8 cellular contexts compared by ENCODE assay signal in genomic region chr1:202145325-202146140, GRCh38. TPM values are rescaled to one million over a fixed set of nuclear protein-coding genes. Genes with fewer than 3 reads are reported as not detected.
DNase-seq lines count a peak whose midpoint lies in the region; ATAC-seq and TF ChIP-seq lines count a peak whose summit lies in the region.

No MANE protein-coding gene starts in this region.

- no peak for TF ChIP-seq CTCF in BJ (IDR thresholded peaks at IDR 0.05; ENCODE audit: insufficient read depth, low read depth, low read length)
- TF ChIP-seq CTCF in KMS-11 (conservative IDR thresholded peaks at IDR 0.05; ENCODE audit: low read depth, low read length), result no peak
- TF ChIP-seq CTCF in testis (IDR thresholded peaks at IDR 0.05), result no peak
- TF ChIP-seq CTCF in body of pancreas (IDR thresholded peaks at IDR 0.05), result no peak

- CTCF ChIA-PET in BJ (lab: Yijun Ruan, JAX), result interaction anchor here (0.7 to 1.6 kb wide), 5 partner anchors 9 to 48 kb away, joined by 3 to 4 read pairs (median 3); partner anchors contain the start of genes LGR6 and PTPN7
- CTCF ChIA-PET in activated naive CD4-positive, alpha-beta T cell treated with anti-CD3 and anti-CD28 coated beads, Interleukin-2, amount 10 ng/mL, durations not matched to agents 7 days and 5 days (lab: Charles Lee), result interaction anchor here (0.9 to 2.0 kb wide), 4 partner anchors 9 to 47 kb away, joined by 4 to 11 read pairs (median 7); partner anchors contain the start of gene LGR6

- TF ChIP-seq POLR2A in testis (IDR thresholded peaks at IDR 0.05) (no peak), body of pancreas (IDR thresholded peaks at IDR 0.05) (no peak)

- DNase-seq in BJ (ENCODE audit: low read depth) (no peak), islet precursor cell (peak; percentile 53), testis (no peak), body of pancreas (no peak), GM19240 (ENCODE audit: insufficient read length, low spot score) (no peak), hepatic stellate cell (ENCODE audit: low spot score) (no peak)
- DNase-seq in activated naive CD4-positive, alpha-beta T cell treated with anti-CD3 and anti-CD28 coated beads, Interleukin-2, amount 10 ng/mL, durations not matched to agents 7 days and 5 days, result peak; percentile 40

- POLR2A ChIA-PET in BJ (lab: Charles Lee), result no interaction called here

- H3K4me1 ChIP-seq in KMS-11 (ENCODE audit: low read depth, poor library complexity, severe bottlenecking), result peaks cover 22% of the 10 kb centered on the region
- peaks cover 14% of the 10 kb centered on the region for H3K4me1 ChIP-seq in testis
- H3K4me1 ChIP-seq in body of pancreas, result peaks cover 24% of the 10 kb centered on the region

- intact Hi-C loops in testis (cut with DNase I; ENCODE audit: low total_unique reads), result no loop called here
- intact Hi-C loops in body of pancreas (cut with DNase I), result no loop called here

- peaks cover 4% of the 10 kb centered on the region for H3K27me3 ChIP-seq in BJ (ENCODE audit: control insufficient read depth, insufficient read depth, low read length)
- H3K27me3 ChIP-seq in KMS-11 (ENCODE audit: insufficient read depth, low read depth), result no peaks in the 10 kb centered on the region
- no peaks in the 10 kb centered on the region for H3K27me3 ChIP-seq in testis
- no peaks in the 10 kb centered on the region for H3K27me3 ChIP-seq in body of pancreas

- H3K36me3 Mint-ChIP-seq in activated naive CD4-positive, alpha-beta T cell treated with anti-CD3 and anti-CD28 coated beads, Interleukin-2, amount 10 ng/mL, durations not matched to agents 7 days and 5 days, result peaks cover 28% of the 10 kb centered on the region

- peak overlapping the region; percentile 70 for H3K4me2 ChIP-seq in KMS-11

- peaks cover 43% of the 10 kb centered on the region for H3K4me1 Mint-ChIP-seq in activated naive CD4-positive, alpha-beta T cell treated with anti-CD3 and anti-CD28 coated beads, Interleukin-2, amount 10 ng/mL, durations not matched to agents 7 days and 5 days

- H3K27me3 Mint-ChIP-seq in activated naive CD4-positive, alpha-beta T cell treated with anti-CD3 and anti-CD28 coated beads, Interleukin-2, amount 10 ng/mL, durations not matched to agents 7 days and 5 days, result no peaks in the 10 kb centered on the region

- H3K9me3 ChIP-seq in testis (no peaks in the 10 kb centered on the region), body of pancreas (no peaks in the 10 kb centered on the region)

- 48 to 54% methylated on average over 15 of the region's 15 CpGs for WGBS in testis, 2 donors
- WGBS in body of pancreas, 2 donors, result 58% methylated on average over 14 to 15 of the region's 15 CpGs

- peak overlapping the region; percentile 92; the same call in 1 of the 2 replicates for H3K9ac ChIP-seq in KMS-11

- peak overlapping the region; percentile 80 for H3K4me3 Mint-ChIP-seq in activated naive CD4-positive, alpha-beta T cell treated with anti-CD3 and anti-CD28 coated beads, Interleukin-2, amount 10 ng/mL, durations not matched to agents 7 days and 5 days

- no peak for ATAC-seq in body of pancreas

- H3K4me3 ChIP-seq in BJ (ENCODE audit: low read depth, low read length), result peak overlapping the region; percentile 76
- no peak overlapping the region for H3K4me3 ChIP-seq in KMS-11 (IDR thresholded peaks at IDR 0.05; ENCODE audit: insufficient read depth, low read depth, low read length)
- H3K4me3 ChIP-seq in testis, result peak overlapping the region; percentile 88 to 93
- H3K4me3 ChIP-seq in body of pancreas, result no peak overlapping the region

- peak overlapping the region; percentile 97 for H2AFZ ChIP-seq in KMS-11 (ENCODE audit: low read depth)

- H3K27ac ChIP-seq in KMS-11 (no peak overlapping the region), testis (peak overlapping the region; percentile 83 to 90), body of pancreas (peak overlapping the region in 1 of 4 donors; percentile 76)

- H4K20me1 ChIP-seq in KMS-11 (ENCODE audit: insufficient read depth), result no peaks in the 10 kb centered on the region

- H3K27ac Mint-ChIP-seq in activated naive CD4-positive, alpha-beta T cell treated with anti-CD3 and anti-CD28 coated beads, Interleukin-2, amount 10 ng/mL, durations not matched to agents 7 days and 5 days, result peak overlapping the region; percentile 89

- peaks cover 34% of the 10 kb centered on the region for H3K79me2 ChIP-seq in KMS-11 (ENCODE audit: insufficient read depth, low read depth)

- H3K36me3 ChIP-seq in BJ (ENCODE audit: control insufficient read depth, insufficient read depth, low read length) (no peaks in the 10 kb centered on the region), KMS-11 (ENCODE audit: insufficient read depth) (no peaks in the 10 kb centered on the region), testis (ENCODE audit: low read depth, missing control alignments) (no peaks in the 10 kb centered on the region), body of pancreas (replicated peaks in 1 of 2; ENCODE audit: insufficient read depth in 1 of 2, low read depth in 2 of 2) (no peaks in the 10 kb centered on the region)

- no peaks in the 10 kb centered on the region for H3K9me3 Mint-ChIP-seq in activated naive CD4-positive, alpha-beta T cell treated with anti-CD3 and anti-CD28 coated beads, Interleukin-2, amount 10 ng/mL, durations not matched to agents 7 days and 5 days

RNA-seq across cellular contexts. Expression of gene ARL8A, which starts 1.0 kb away (rescaled TPM):
- polyA plus RNA-seq in BJ (2011; rRNA removed), result 54.5 and 76.6 TPM in 2 replicates
- 14.0 and 29.4 TPM in 2 replicates for polyA minus RNA-seq in BJ (2011; rRNA and poly(A)+ RNA removed)
- 10 to 100 TPM; 63.9 to 80.8 TPM for total RNA-seq in testis
- polyA plus RNA-seq in testis (ENCODE audit: insufficient read depth, low read depth, low replicate concordance), result 46.9 TPM
- 10 to 100 TPM; 18.1 to 21.0 TPM for total RNA-seq in body of pancreas

RNA-seq across cellular contexts. Expression of gene PTPN7, which starts 14.9 kb away (rescaled TPM):
- polyA plus RNA-seq in BJ (2011; rRNA removed) (not detected in 2 replicates), testis (ENCODE audit: insufficient read depth, low read depth, low replicate concordance) (43.0 TPM)
- not detected in 2 replicates for polyA minus RNA-seq in BJ (2011; rRNA and poly(A)+ RNA removed)
- total RNA-seq in testis (100 to 1,000 TPM in 1 of 2 donors, 10 to 100 TPM in 1; 84.1 to 119 TPM), body of pancreas (1 to 10 TPM; 1.6 to 3.6 TPM)

RNA-seq across cellular contexts. Expression of gene GPR37L1, which starts 22.8 kb away (rescaled TPM):
- polyA plus RNA-seq in BJ (2011; rRNA removed) (not detected in 2 replicates), testis (ENCODE audit: insufficient read depth, low read depth, low replicate concordance) (0.42 TPM)
- not detected in 2 replicates for polyA minus RNA-seq in BJ (2011; rRNA and poly(A)+ RNA removed)
- total RNA-seq in testis (1 to 10 TPM in 1 of 2 donors, under 1 TPM in 1; 0.56 to 1.6 TPM), body of pancreas (not detected)

RNA-seq across cellular contexts. Expression of gene LGR6, which starts 48.1 kb away (rescaled TPM):
- polyA plus RNA-seq in BJ (2011; rRNA removed) (not detected in 2 replicates), testis (ENCODE audit: insufficient read depth, low read depth, low replicate concordance) (18.4 TPM)
- 0.38 TPM in 1 of 2 replicates, not detected in the other for polyA minus RNA-seq in BJ (2011; rRNA and poly(A)+ RNA removed)
- total RNA-seq in testis (1 to 10 TPM; 8.1 to 8.3 TPM), body of pancreas (under 1 TPM in 1 of 2 donors, not detected in 1; 0.52 TPM)

Comparison
In these comparisons a context has a peak if more than half of its experiments do, and no peak if none do; other contexts are left out.
1. DNase-seq: peak in activated naive CD4-positive, alpha-beta T cell treated with anti-CD3 and anti-CD28 coated beads, Interleukin-2, amount 10 ng/mL, durations not matched to agents 7 days and 5 days (single experiment) and islet precursor cell (single experiment); none in BJ (single experiment), testis (single experiment), body of pancreas (0 of 4), GM19240 (single experiment) and hepatic stellate cell (single experiment).
2. H3K4me3 ChIP-seq: peak in BJ (single experiment) and testis (2 of 2); none in KMS-11 (single experiment) and body of pancreas (0 of 2).
3. RNA of gene PTPN7, which starts 14.9 kb away (total RNA-seq): 84.1 to 119 TPM in testis; 1.6 to 3.6 TPM in body of pancreas; every median in the first group is over 10 times any median in the second.